In genomic region chr2:11118761-11119160, GRCh38 we compare ENCODE assay signal across 21 cellular contexts.
"Had no signal": no experiment of that assay in that cellular context is flagged by ENCODE, and none has a peak within 500 bp of the region (broad histone marks: within the 10 kb centered on the region; RNA-seq: fewer than 3 reads in every experiment).

No MANE protein-coding gene starts in this region.

- DNase-seq: activated CD4-positive, alpha-beta T cell treated with anti-CD3 and anti-CD28 coated beads for 48 hours; activated CD4-positive, alpha-beta T cell treated with anti-CD3 and anti-CD28 coated beads, Interleukin-2, amount 50 U/mL, for 4 hours; activated CD4-positive, CD25-positive, alpha-beta regulatory T cell treated with anti-CD3 and anti-CD28 coated beads, Interleukin-2, amount 50 U/mL, for 72 hours; activated CD8-positive, alpha-beta memory T cell treated with anti-CD3 and anti-CD28 coated beads, Interleukin-2, amount 50 U/mL, for 48 hours; activated CD8-positive, alpha-beta T cell treated with anti-CD3 and anti-CD28 coated beads, Interleukin-2, amount 10 ng/mL, durations not matched to agents 7 days and 5 days; activated naive CD4-positive, alpha-beta T cell treated with anti-CD3 and anti-CD28 coated beads, Interleukin-2, amount 50 U/mL, for 16 hours; activated naive CD8-positive, alpha-beta T cell treated with anti-CD3 and anti-CD28 coated beads, Interleukin-2, amount 10 ng/mL, durations not matched to agents 7 days and 5 days; activated T-cell treated with anti-CD3 and anti-CD28 coated beads, Interleukin-2, amount 50 U/mL, for 1 hour; adrenal gland; anterior cingulate cortex; caudate nucleus; MM.1S; NCI-H1105 treated with DMSO at 0.1 percent for 48 hours; NCI-H146; NCI-H2081 treated with DMSO at 0.1 percent for 48 hours; NCI-H446; NCI-H524; PC-9; SHP77 treated with DMSO at 0.1 percent for 48 hours had no signal

- H3K36me3 Mint-ChIP-seq: activated naive CD8-positive, alpha-beta T cell treated with anti-CD3 and anti-CD28 coated beads, Interleukin-2, amount 10 ng/mL, durations not matched to agents 7 days and 5 days; WTC11 had no signal

- ATAC-seq: activated CD8-positive, alpha-beta T cell treated with anti-CD3 and anti-CD28 coated beads, Interleukin-2, amount 10 ng/mL, durations not matched to agents 7 days and 5 days; WTC11 had no signal

- H3K9me3 Mint-ChIP-seq: T-helper 1 cell treated with Interleukin-12 subunit alpha and Interleukin-12 subunit beta and Interleukin-4 antibody, amounts not matched to agents 30 μg/mL and 1 μg/mL, for 36 hours; WTC11 had no signal

- H3K27ac Mint-ChIP-seq: activated CD8-positive, alpha-beta T cell treated with anti-CD3 and anti-CD28 coated beads, Interleukin-2, amount 10 ng/mL, durations not matched to agents 7 days and 5 days; activated naive CD8-positive, alpha-beta T cell treated with anti-CD3 and anti-CD28 coated beads, Interleukin-2, amount 10 ng/mL, durations not matched to agents 7 days and 5 days; T-helper 1 cell treated with Interleukin-12 subunit alpha and Interleukin-12 subunit beta and Interleukin-4 antibody, amounts not matched to agents 30 μg/mL and 1 μg/mL, for 36 hours; WTC11 had no signal

- H3K4me3 Mint-ChIP-seq: activated CD8-positive, alpha-beta T cell treated with anti-CD3 and anti-CD28 coated beads, Interleukin-2, amount 10 ng/mL, durations not matched to agents 7 days and 5 days; activated naive CD8-positive, alpha-beta T cell treated with anti-CD3 and anti-CD28 coated beads, Interleukin-2, amount 10 ng/mL, durations not matched to agents 7 days and 5 days; T-helper 1 cell treated with Interleukin-12 subunit alpha and Interleukin-12 subunit beta and Interleukin-4 antibody, amounts not matched to agents 30 μg/mL and 1 μg/mL, for 36 hours; WTC11 had no signal

- H3K4me1 Mint-ChIP-seq: activated naive CD8-positive, alpha-beta T cell treated with anti-CD3 and anti-CD28 coated beads, Interleukin-2, amount 10 ng/mL, durations not matched to agents 7 days and 5 days had no signal
